ENCODE assay signal across 9 cellular contexts in the genomic region with DNA sequence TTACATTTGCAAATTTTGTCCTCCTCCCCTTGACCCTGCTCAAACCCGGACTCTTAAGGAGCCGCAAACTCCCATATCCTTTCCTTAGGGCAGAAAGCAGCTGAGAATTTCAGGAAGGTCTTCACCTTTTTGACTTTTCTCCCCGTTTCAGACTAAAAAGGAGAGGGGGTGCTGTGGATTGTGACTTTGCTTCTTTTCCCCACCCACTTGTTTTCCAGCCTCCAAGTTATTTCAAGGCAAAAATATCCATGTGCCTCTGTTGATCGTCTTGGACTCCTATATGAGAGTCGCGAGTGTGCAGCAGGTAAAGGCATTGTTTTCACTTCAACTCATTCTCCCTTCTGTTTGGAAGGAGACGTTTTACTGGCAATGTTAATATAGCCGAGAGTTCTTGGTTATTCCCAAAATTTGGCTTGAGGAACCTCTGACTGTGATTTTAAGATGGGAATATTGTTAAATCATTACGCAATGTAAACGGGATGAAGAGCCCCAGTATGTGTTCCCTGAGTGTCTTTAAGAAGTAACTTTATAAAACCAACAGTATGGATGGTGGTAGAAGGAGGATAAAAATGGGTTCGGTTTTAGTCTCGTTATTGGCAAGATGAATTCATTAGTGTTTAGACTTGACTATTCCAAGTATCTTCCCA. TPM values are rescaled to one million over a fixed set of nuclear protein-coding genes. Genes with fewer than 3 reads are reported as not detected.
DNase-seq lines count a peak whose midpoint lies in the region; ATAC-seq, FAIRE-seq and TF ChIP-seq lines count a peak whose summit lies in the region.
"Had no signal": no experiment of that assay in that cellular context is flagged by ENCODE, and none has a peak within 500 bp of the region (broad histone marks: within the 10 kb centered on the region; RNA-seq: fewer than 3 reads in every experiment).

No MANE protein-coding gene starts in this region.

- peak overlapping the region; percentile 75 to 88 (median 83) for H3K4me3 Mint-ChIP-seq in brain

- H3K27me3 ChIP-seq in HUES64 (ENCODE audit: insufficient read depth, low read length), result peaks cover 45% of the 10 kb centered on the region
- no peaks in the 10 kb centered on the region for H3K27me3 ChIP-seq in layer of hippocampus (ENCODE audit: control insufficient read depth, insufficient read depth, low read length)

- H3K27me3 Mint-ChIP-seq in brain, result peaks cover 23% of the 10 kb centered on the region

- ATAC-seq in HG03108 (IDR thresholded peaks at IDR 0.05; ENCODE audit: unreplicated experiment), result no peak
- ATAC-seq in GM21825 (IDR thresholded peaks at IDR 0.05; ENCODE audit: unreplicated experiment), result no peak

- no peak for FAIRE-seq in H54 (lab: Jason Lieb, UNC)

- H3K27ac ChIP-seq in HUES64 (ENCODE audit: low read depth, low read length), result no peak overlapping the region
- H3K27ac ChIP-seq in layer of hippocampus (ENCODE audit: low read depth, low read length), result peak overlapping the region; percentile 87
- H3K27ac ChIP-seq: epithelial cell of prostate had no signal

- peak overlapping the region; percentile 67 for H3K4me3 ChIP-seq in HUES64 (ENCODE audit: low read length)

- H3K4me1 ChIP-seq in HUES64 (ENCODE audit: insufficient read depth, low read length), result peaks cover 6% of the 10 kb centered on the region

- no peaks in the 10 kb centered on the region for H3K36me3 Mint-ChIP-seq in brain

- no peak for TF ChIP-seq CTCF in brain (conservative IDR thresholded peaks at IDR 0.05)

- H3K4me1 Mint-ChIP-seq in brain, result peaks cover 11% of the 10 kb centered on the region

- H3K9ac ChIP-seq in HUES64 (ENCODE audit: low read depth, low read length), result no peak overlapping the region

- WGBS in HUES64, result 48% methylated on average over 10 of the region's 12 CpGs

- H3K36me3 ChIP-seq in HUES64 (ENCODE audit: insufficient read depth, low read length), result no peaks in the 10 kb centered on the region

- peak; percentile 61 for DNase-seq in superior temporal gyrus (ENCODE audit: extremely low spot score)
- no peak for DNase-seq in H54 (ENCODE audit: insufficient read length, low spot score)
- DNase-seq in SKM-1 (lab: John Stamatoyannopoulos, UW; ENCODE audit: unreplicated experiment), result no peak

- H3K27ac Mint-ChIP-seq in brain, result peak overlapping the region in 4 of 5 experiments; percentile 61 to 93 (median 75)

- no peak for TF ChIP-seq POLR2A in H54 (IDR thresholded peaks at IDR 0.05; ENCODE audit: low read depth, low read length)

- H3K9me3 Mint-ChIP-seq in brain, result peaks cover 0 to 6% (median 3%) of the 10 kb centered on the region in 5 experiments

- H3K9me3 ChIP-seq in HUES64 (ENCODE audit: insufficient read depth, low read depth, low read length), result no peaks in the 10 kb centered on the region

RNA-seq across cellular contexts. Expression of gene LRRK2, which starts 0.7 kb away (rescaled TPM):
- polyA plus RNA-seq in HUES64 (2013, experiment 1 of 2), result 0.15 TPM
- 0.13 TPM for polyA plus RNA-seq in HUES64 (2013, experiment 2 of 2)
- 0.76 TPM for polyA plus RNA-seq in brain (ENCODE audit: insufficient read depth, low read depth, low replicate concordance)
